In genomic region chr17:35825206-35825605, GRCh38 we compare ENCODE assay signal across 23 cellular contexts. TPM values are rescaled to one million over a fixed set of nuclear protein-coding genes. Genes with fewer than 3 reads are reported as not detected.
DNase-seq lines count a peak whose midpoint lies in the region; ATAC-seq, FAIRE-seq and TF ChIP-seq lines count a peak whose summit lies in the region.
"Had no signal": no experiment of that assay in that cellular context is flagged by ENCODE, and none has a peak within 500 bp of the region (broad histone marks: within the 10 kb centered on the region; RNA-seq: fewer than 3 reads in every experiment).

No MANE protein-coding gene starts in this region.

- DNase-seq in activated naive CD8-positive, alpha-beta T cell treated with anti-CD3 and anti-CD28 coated beads for 36 hours, result no peak
- DNase-seq in activated naive CD8-positive, alpha-beta T cell treated with anti-CD3 and anti-CD28 coated beads, Interleukin-2, amount 50 U/mL, for 24 hours, result no peak
- no peak for DNase-seq in K562 (ENCODE audit: extremely low read depth in 1 of 4, low spot score in 3 of 4)
- DNase-seq in psoas muscle, result no peak
- no peak for DNase-seq in cerebellum (ENCODE audit: low spot score)
- DNase-seq: C1 segment of cervical spinal cord; Caco-2; CD4-positive, alpha-beta memory T cell; DMS 273 treated with DMSO at 0.1 percent for 48 hours; DMS79; EL; GDM1; GM23248; H7; HCEC 1CT had no signal

- H3K4me1 ChIP-seq in HEK293 (ENCODE audit: control insufficient read depth, insufficient read depth, low read length), result no peaks in the 10 kb centered on the region
- H3K4me1 ChIP-seq in K562 (replicated peaks in 1 of 2; ENCODE audit: control insufficient read depth in 2 of 2, insufficient read depth in 2 of 2, low read length in 2 of 2), result no peaks in the 10 kb centered on the region
- H3K4me1 ChIP-seq in psoas muscle, result no peaks in the 10 kb centered on the region
- H3K4me1 ChIP-seq: Caco-2 had no signal

- no peak overlapping the region for H3K4me3 ChIP-seq in HEK293 (ENCODE audit: low read depth, low read length)
- no peak overlapping the region for H3K4me3 ChIP-seq in K562
- H3K4me3 ChIP-seq in psoas muscle, result no peak overlapping the region
- H3K4me3 ChIP-seq: GM23248 had no signal

- H3K79me2 ChIP-seq in K562 (ENCODE audit: control insufficient read depth, insufficient read depth, low read length), result peaks cover 18% of the 10 kb centered on the region

- TF ChIP-seq CTCF in HEK293 (tag by site-specific recombination; IDR thresholded peaks at IDR 0.05), result no peak
- TF ChIP-seq CTCF in K562 (IDR thresholded peaks at IDR 0.05 in 2 of 3, conservative IDR thresholded peaks at IDR 0.05 in 1 of 3; ENCODE audit: insufficient read depth in 2 of 3, low read depth in 1 of 3, low read length in 3 of 3), result no peak
- no peak for TF ChIP-seq CTCF in psoas muscle (IDR thresholded peaks at IDR 0.05)

- H3K36me3 ChIP-seq in HEK293 (ENCODE audit: control insufficient read depth in 2 of 2, insufficient read depth in 1 of 2, low read length in 2 of 2) (peaks cover 93 to 95% of the 10 kb centered on the region in 2 experiments), K562 (ENCODE audit: control insufficient read depth, insufficient read depth, low read length) (peaks cover 86% of the 10 kb centered on the region), psoas muscle (ENCODE audit: insufficient read depth in 1 of 2, low read depth in 1 of 2) (peaks cover 4 to 100% of the 10 kb centered on the region in 2 donors)

- H3K36me3 Mint-ChIP-seq in activated naive CD8-positive, alpha-beta T cell treated with anti-CD3 and anti-CD28 coated beads for 36 hours, result peaks cover 33% of the 10 kb centered on the region
- peaks cover 64% of the 10 kb centered on the region for H3K36me3 Mint-ChIP-seq in activated naive CD8-positive, alpha-beta T cell treated with anti-CD3 and anti-CD28 coated beads, Interleukin-2, amount 50 U/mL, for 24 hours (ENCODE audit: low read depth)

- WGBS in K562 (ENCODE audit: insufficient coverage, low coverage, missing lambda C conversion rate), result 92% methylated on average over 1 of the region's 1 CpG
- 86 to 97% (median 96%) methylated on average over 1 of the region's 1 CpG for WGBS in psoas muscle, 3 donors

- H3K27ac ChIP-seq in HEK293 (ENCODE audit: extremely low read depth, low read depth, low read length), result no peak overlapping the region
- no peak overlapping the region for H3K27ac ChIP-seq in K562 (ENCODE audit: extremely low read depth, low read depth, low read length)
- H3K27ac ChIP-seq in psoas muscle, result no peak overlapping the region
- H3K27ac ChIP-seq: GM23248 had no signal

- H3K27me3 ChIP-seq in K562 (ENCODE audit: control insufficient read depth in 2 of 2, insufficient read depth in 2 of 2, low read length in 2 of 2) (no peaks in the 10 kb centered on the region), psoas muscle (ENCODE audit: insufficient read depth in 3 of 3, low read length in 2 of 3) (no peaks in the 10 kb centered on the region)

- H3K27ac Mint-ChIP-seq in activated naive CD8-positive, alpha-beta T cell treated with anti-CD3 and anti-CD28 coated beads for 36 hours, result peak overlapping the region; percentile 8
- no peak overlapping the region for H3K27ac Mint-ChIP-seq in activated naive CD8-positive, alpha-beta T cell treated with anti-CD3 and anti-CD28 coated beads, Interleukin-2, amount 50 U/mL, for 24 hours

- TF ChIP-seq RAD21 in K562 (CRISPR knock-in tag; conservative IDR thresholded peaks at IDR 0.05 in 1 of 2, IDR thresholded peaks at IDR 0.05 in 1 of 2), result no peak

- no peak for FAIRE-seq in K562 (lab: Jason Lieb, UNC)
- FAIRE-seq: GM12891, GM18507, H1 had no signal

- TSS peak; percentile 1 for BruUV-seq in K562 (replicated peaks; lab: Mats Ljungman, UMichigan)

- no peaks in the 10 kb centered on the region for H3K27me3 Mint-ChIP-seq in activated naive CD8-positive, alpha-beta T cell treated with anti-CD3 and anti-CD28 coated beads for 36 hours
- no peaks in the 10 kb centered on the region for H3K27me3 Mint-ChIP-seq in activated naive CD8-positive, alpha-beta T cell treated with anti-CD3 and anti-CD28 coated beads, Interleukin-2, amount 50 U/mL, for 24 hours
- H3K27me3 Mint-ChIP-seq: CD4-positive, alpha-beta memory T cell had no signal

- H2AFZ ChIP-seq in K562 (ENCODE audit: low read depth, low read length), result no peak overlapping the region
- H2AFZ ChIP-seq: GM23248 had no signal

- H3K9me3 ChIP-seq in HEK293 (ENCODE audit: control insufficient read depth, insufficient read depth, low read depth, low read length) (no peaks in the 10 kb centered on the region), K562 (replicated peaks; ENCODE audit: control insufficient read depth, insufficient read depth, low read depth, low read length) (no peaks in the 10 kb centered on the region), psoas muscle (no peaks in the 10 kb centered on the region)
- H3K9me3 ChIP-seq: Caco-2 had no signal

- H3K9me1 ChIP-seq in K562 (ENCODE audit: control insufficient read depth, insufficient read depth, low read length), result no peaks in the 10 kb centered on the region

- TF ChIP-seq POLR2A in K562 (conservative IDR thresholded peaks at IDR 0.05), result no peak

- POLR2A ChIA-PET in HEK293 (lab: Yijun Ruan, JAX) (interaction anchor here (0.6 kb wide), 1 partner anchor 8 kb away, joined by 3 read pairs; no protein-coding TSS in a partner anchor), K562 (lab: Yijun Ruan, JAX) (interaction anchor here (1.0 kb wide), 1 partner anchor 16 kb away, joined by 3 read pairs; the partner anchor contains the start of gene TAF15)

- no peak overlapping the region for H3K4me3 Mint-ChIP-seq in activated naive CD8-positive, alpha-beta T cell treated with anti-CD3 and anti-CD28 coated beads for 36 hours
- H3K4me3 Mint-ChIP-seq in activated naive CD8-positive, alpha-beta T cell treated with anti-CD3 and anti-CD28 coated beads, Interleukin-2, amount 50 U/mL, for 24 hours, result no peak overlapping the region
- H3K4me3 Mint-ChIP-seq: CD4-positive, alpha-beta memory T cell had no signal

- in situ Hi-C loops in K562 (cut with MboI), result no loop called here

- H4K20me1 ChIP-seq in K562 (replicated peaks; ENCODE audit: control insufficient read depth, insufficient read depth, low read length), result no peaks in the 10 kb centered on the region

- H3K9me3 Mint-ChIP-seq in activated naive CD8-positive, alpha-beta T cell treated with anti-CD3 and anti-CD28 coated beads for 36 hours, result no peaks in the 10 kb centered on the region
- H3K9me3 Mint-ChIP-seq in activated naive CD8-positive, alpha-beta T cell treated with anti-CD3 and anti-CD28 coated beads, Interleukin-2, amount 50 U/mL, for 24 hours, result no peaks in the 10 kb centered on the region

- intact Hi-C loops in K562 (cut with micrococcal nuclease), result no loop called here
- intact Hi-C loops in psoas muscle (cut with DNase I), result no loop called here

- H3K4me2 ChIP-seq in K562 (ENCODE audit: insufficient read depth, low read length), result no peak overlapping the region

- no peak for TF ChIP-seq EP300 in K562 (IDR thresholded peaks at IDR 0.05; ENCODE audit: low read length)

- no peak for ATAC-seq in activated naive CD8-positive, alpha-beta T cell treated with anti-CD3 and anti-CD28 coated beads, Interleukin-2, amount 50 U/mL, for 24 hours
- ATAC-seq in K562 (no peak), psoas muscle (peak in 3 of 4 donors; percentile 44 to 63 (median 54)), GM18868 (IDR thresholded peaks at IDR 0.05; ENCODE audit: unreplicated experiment) (no peak)

- CTCF ChIA-PET in HEK293 (lab: Yijun Ruan, JAX), result no interaction called here
- CTCF ChIA-PET in K562 (lab: Yijun Ruan, JAX; ENCODE audit: low intra/inter-chr PET ratio), result no interaction called here

- H3K4me1 Mint-ChIP-seq in activated naive CD8-positive, alpha-beta T cell treated with anti-CD3 and anti-CD28 coated beads for 36 hours, result peaks cover 10% of the 10 kb centered on the region
- peaks cover 1% of the 10 kb centered on the region for H3K4me1 Mint-ChIP-seq in activated naive CD8-positive, alpha-beta T cell treated with anti-CD3 and anti-CD28 coated beads, Interleukin-2, amount 50 U/mL, for 24 hours

- no peak overlapping the region for H3K9ac ChIP-seq in K562 (ENCODE audit: insufficient read depth in 1 of 2, low read depth in 2 of 2, low read length in 2 of 2)
- H3K9ac ChIP-seq: GM23248 had no signal

RNA-seq across cellular contexts. Expression of gene TAF15, which starts 15.9 kb away (rescaled TPM):
- 100 to 1,000 TPM; 306 to 317 TPM for total RNA-seq in activated naive CD8-positive, alpha-beta T cell treated with anti-CD3 and anti-CD28 coated beads for 36 hours
- total RNA-seq in K562 (2011; cell fraction: chromatin; rRNA removed; ENCODE audit: low replicate concordance), result 209 and 455 TPM in 2 replicates
- 104 and 126 TPM in 2 replicates for total RNA-seq in K562 (2011; cell fraction: nucleolus; rRNA removed)
- total RNA-seq in K562 (2011; cell fraction: nucleoplasm; rRNA removed), result 198 and 253 TPM in 2 replicates
- 50.2 and 54.5 TPM in 2 replicates for total RNA-seq in K562 (2014; rRNA removed)
- 56.8 and 64.3 TPM in 2 replicates for total RNA-seq in K562 (2014; rRNA removed; fragmentation: Illumina TruSeq; extraction: Trizol)
- total RNA-seq in K562 (2015; rRNA removed; fragmentation: Illumina TruSeq; extraction: Trizol), result 45.9 and 50.7 TPM in 2 replicates
- 178 and 213 TPM in 2 replicates for total RNA-seq in K562 (2021)
- 60.0 and 77.7 TPM in 2 replicates for polyA plus RNA-seq in K562 (2011; rRNA removed)
- 35.6 and 39.1 TPM in 2 replicates for polyA plus RNA-seq in K562 (2011; cell fraction: cytosol; rRNA removed)
- 59.8 and 89.8 TPM in 2 replicates for polyA plus RNA-seq in K562 (2011; cell fraction: nucleus; rRNA removed)
- 216 and 380 TPM in 2 replicates for polyA plus RNA-seq in K562 (2012)
- polyA plus RNA-seq in K562 (2014; fragmentation: Illumina TruSeq; extraction: Trizol), result 267 and 272 TPM in 2 replicates
- polyA plus RNA-seq in K562 (2014; fragmentation: Nextera tagmentation; extraction: Ambion mirVana), result 10 to 100 TPM in 1 of 2 experiments, 1 to 10 TPM in 1; 4.1 to 22.7 TPM
- 142 and 171 TPM in 2 replicates for polyA plus RNA-seq in K562 (2014; rRNA removed)
- 105 and 122 TPM in 2 replicates for polyA minus RNA-seq in K562 (2011; rRNA and poly(A)+ RNA removed)
- 44.4 and 68.8 TPM in 2 replicates for polyA minus RNA-seq in K562 (2011; cell fraction: cytosol; rRNA and poly(A)+ RNA removed)
- 74.2 and 95.4 TPM in 2 replicates for polyA minus RNA-seq in K562 (2011; cell fraction: nucleus; rRNA and poly(A)+ RNA removed)
- 100 to 1,000 TPM; 101 to 141 (median 125) TPM for total RNA-seq in psoas muscle
- polyA plus RNA-seq in psoas muscle, result 100 to 1,000 TPM in 1 of 3 donors, 10 to 100 TPM in 2; 51.9 to 105 (median 65.2) TPM
- total RNA-seq in cerebellum, result 131 TPM

RNA-seq across cellular contexts. Expression of gene MMP28, which starts 29.8 kb away (rescaled TPM):
- under 1 TPM; 0.21 to 0.50 TPM for total RNA-seq in activated naive CD8-positive, alpha-beta T cell treated with anti-CD3 and anti-CD28 coated beads for 36 hours
- total RNA-seq in K562 (2011; cell fraction: chromatin; rRNA removed; ENCODE audit: low replicate concordance), result not detected in 2 replicates
- total RNA-seq in K562 (2011; cell fraction: nucleolus; rRNA removed), result not detected in 2 replicates
- total RNA-seq in K562 (2011; cell fraction: nucleoplasm; rRNA removed), result not detected in 2 replicates
- total RNA-seq in K562 (2014; rRNA removed) (not detected in 2 replicates), K562 (2014; rRNA removed; fragmentation: Illumina TruSeq; extraction: Trizol) (not detected in 2 replicates), K562 (2015; rRNA removed; fragmentation: Illumina TruSeq; extraction: Trizol) (not detected in 2 replicates), K562 (2021) (not detected in 2 replicates), psoas muscle (1 to 10 TPM in 1 of 4 donors, under 1 TPM in 3; 0.61 to 5.5 (median 0.70) TPM), cerebellum (4.9 TPM)
- polyA plus RNA-seq in K562 (2011; rRNA removed) (not detected in 2 replicates), K562 (2014; fragmentation: Illumina TruSeq; extraction: Trizol) (not detected in 2 replicates), K562 (2014; fragmentation: Nextera tagmentation; extraction: Ambion mirVana) (not detected), K562 (2014; rRNA removed) (not detected in 2 replicates), psoas muscle (1 to 10 TPM; 1.7 to 3.7 (median 2.1) TPM)
- not detected in 2 replicates for polyA plus RNA-seq in K562 (2011; cell fraction: cytosol; rRNA removed)
- polyA plus RNA-seq in K562 (2011; cell fraction: nucleus; rRNA removed), result not detected in 2 replicates
- polyA plus RNA-seq in K562 (2012), result not detected in 2 replicates
- not detected in 2 replicates for polyA minus RNA-seq in K562 (2011; rRNA and poly(A)+ RNA removed)
- not detected in 2 replicates for polyA minus RNA-seq in K562 (2011; cell fraction: cytosol; rRNA and poly(A)+ RNA removed)
- 0.27 TPM in 1 of 2 replicates, not detected in the other for polyA minus RNA-seq in K562 (2011; cell fraction: nucleus; rRNA and poly(A)+ RNA removed)
- total RNA-seq: A673, Caco-2, GM23248, H1, H7 had no signal
- polyA plus RNA-seq: GM23248, H1 had no signal

RNA-seq across cellular contexts. Expression of gene HEATR9, which starts 43.5 kb away (rescaled TPM):
- total RNA-seq in activated naive CD8-positive, alpha-beta T cell treated with anti-CD3 and anti-CD28 coated beads for 36 hours, result under 1 TPM in 1 of 2 experiments, not detected in 1; 0.18 TPM
- total RNA-seq in K562 (2011; cell fraction: chromatin; rRNA removed; ENCODE audit: low replicate concordance), result not detected in 2 replicates
- total RNA-seq in K562 (2011; cell fraction: nucleolus; rRNA removed), result not detected in 2 replicates
- total RNA-seq in K562 (2011; cell fraction: nucleoplasm; rRNA removed), result not detected in 2 replicates
- not detected in 2 replicates for total RNA-seq in K562 (2014; rRNA removed)
- total RNA-seq in K562 (2014; rRNA removed; fragmentation: Illumina TruSeq; extraction: Trizol), result not detected in 2 replicates
- total RNA-seq in K562 (2015; rRNA removed; fragmentation: Illumina TruSeq; extraction: Trizol), result not detected in 2 replicates
- not detected in 2 replicates for total RNA-seq in K562 (2021)
- not detected in 2 replicates for polyA plus RNA-seq in K562 (2011; rRNA removed)
- polyA plus RNA-seq in K562 (2011; cell fraction: cytosol; rRNA removed), result not detected in 2 replicates
- not detected in 2 replicates for polyA plus RNA-seq in K562 (2011; cell fraction: nucleus; rRNA removed)
- polyA plus RNA-seq in K562 (2012), result not detected in 2 replicates
- not detected in 2 replicates for polyA plus RNA-seq in K562 (2014; fragmentation: Illumina TruSeq; extraction: Trizol)
- not detected for polyA plus RNA-seq in K562 (2014; fragmentation: Nextera tagmentation; extraction: Ambion mirVana)
- not detected in 2 replicates for polyA plus RNA-seq in K562 (2014; rRNA removed)
- polyA minus RNA-seq in K562 (2011; rRNA and poly(A)+ RNA removed), result not detected in 2 replicates
- polyA minus RNA-seq in K562 (2011; cell fraction: cytosol; rRNA and poly(A)+ RNA removed), result not detected in 2 replicates
- not detected in 2 replicates for polyA minus RNA-seq in K562 (2011; cell fraction: nucleus; rRNA and poly(A)+ RNA removed)
- total RNA-seq in psoas muscle, result not detected
- polyA plus RNA-seq in psoas muscle, result not detected
- not detected for total RNA-seq in cerebellum
- total RNA-seq: A172, A673, Caco-2, GM23248, H1, H7 had no signal
- polyA plus RNA-seq: BJ; CD4-positive, alpha-beta memory T cell; GM23248; H1 had no signal

RNA-seq across cellular contexts. Expression of gene CCL5, which starts 55.0 kb away (rescaled TPM):
- total RNA-seq in activated naive CD8-positive, alpha-beta T cell treated with anti-CD3 and anti-CD28 coated beads for 36 hours, result 10 to 100 TPM; 16.4 to 18.1 TPM
- 0.37 TPM in 1 of 2 replicates, not detected in the other for total RNA-seq in K562 (2011; cell fraction: chromatin; rRNA removed; ENCODE audit: low replicate concordance)
- not detected in 2 replicates for total RNA-seq in K562 (2011; cell fraction: nucleolus; rRNA removed)
- total RNA-seq in K562 (2011; cell fraction: nucleoplasm; rRNA removed), result 0.29 TPM in 1 of 2 replicates, not detected in the other
- total RNA-seq in K562 (2014; rRNA removed) (0.08 and 0.18 TPM in 2 replicates), K562 (2014; rRNA removed; fragmentation: Illumina TruSeq; extraction: Trizol) (0.16 TPM in 1 of 2 replicates, not detected in the other), K562 (2015; rRNA removed; fragmentation: Illumina TruSeq; extraction: Trizol) (0.18 and 0.23 TPM in 2 replicates), K562 (2021) (0.56 and 0.58 TPM in 2 replicates), psoas muscle (1 to 10 TPM in 3 of 4 donors, under 1 TPM in 1; 0.77 to 2.6 (median 1.6) TPM), cerebellum (0.45 TPM)
- polyA plus RNA-seq in K562 (2011; rRNA removed) (0.08 and 0.53 TPM in 2 replicates), K562 (2014; fragmentation: Illumina TruSeq; extraction: Trizol) (0.43 TPM in 2 replicates), K562 (2014; fragmentation: Nextera tagmentation; extraction: Ambion mirVana) (under 1 TPM; 0.46 to 0.59 TPM), K562 (2014; rRNA removed) (0.30 and 0.49 TPM in 2 replicates), psoas muscle (under 1 TPM; 0.38 to 0.42 (median 0.39) TPM)
- 0.72 TPM in 1 of 2 replicates, not detected in the other for polyA plus RNA-seq in K562 (2011; cell fraction: cytosol; rRNA removed)
- not detected in 2 replicates for polyA plus RNA-seq in K562 (2011; cell fraction: nucleus; rRNA removed)
- 0.30 and 0.65 TPM in 2 replicates for polyA plus RNA-seq in K562 (2012)
- polyA minus RNA-seq in K562 (2011; rRNA and poly(A)+ RNA removed), result not detected in 2 replicates
- polyA minus RNA-seq in K562 (2011; cell fraction: cytosol; rRNA and poly(A)+ RNA removed), result 0.86 TPM in 1 of 2 replicates, not detected in the other
- not detected in 2 replicates for polyA minus RNA-seq in K562 (2011; cell fraction: nucleus; rRNA and poly(A)+ RNA removed)
- total RNA-seq: A172, A673, Caco-2, GM23248, H1, H7 had no signal
- polyA plus RNA-seq: GM23248, H1 had no signal

Comparison
In these comparisons a context has a peak if more than half of its experiments do, and no peak if none do; other contexts are left out.
1. ATAC-seq: peak in psoas muscle (3 of 4); none in activated naive CD8-positive, alpha-beta T cell treated with anti-CD3 and anti-CD28 coated beads, Interleukin-2, amount 50 U/mL, for 24 hours (single experiment), K562 (single experiment) and GM18868 (single experiment).